ENCODE assay signal across 1 cellular context in the genomic region with DNA sequence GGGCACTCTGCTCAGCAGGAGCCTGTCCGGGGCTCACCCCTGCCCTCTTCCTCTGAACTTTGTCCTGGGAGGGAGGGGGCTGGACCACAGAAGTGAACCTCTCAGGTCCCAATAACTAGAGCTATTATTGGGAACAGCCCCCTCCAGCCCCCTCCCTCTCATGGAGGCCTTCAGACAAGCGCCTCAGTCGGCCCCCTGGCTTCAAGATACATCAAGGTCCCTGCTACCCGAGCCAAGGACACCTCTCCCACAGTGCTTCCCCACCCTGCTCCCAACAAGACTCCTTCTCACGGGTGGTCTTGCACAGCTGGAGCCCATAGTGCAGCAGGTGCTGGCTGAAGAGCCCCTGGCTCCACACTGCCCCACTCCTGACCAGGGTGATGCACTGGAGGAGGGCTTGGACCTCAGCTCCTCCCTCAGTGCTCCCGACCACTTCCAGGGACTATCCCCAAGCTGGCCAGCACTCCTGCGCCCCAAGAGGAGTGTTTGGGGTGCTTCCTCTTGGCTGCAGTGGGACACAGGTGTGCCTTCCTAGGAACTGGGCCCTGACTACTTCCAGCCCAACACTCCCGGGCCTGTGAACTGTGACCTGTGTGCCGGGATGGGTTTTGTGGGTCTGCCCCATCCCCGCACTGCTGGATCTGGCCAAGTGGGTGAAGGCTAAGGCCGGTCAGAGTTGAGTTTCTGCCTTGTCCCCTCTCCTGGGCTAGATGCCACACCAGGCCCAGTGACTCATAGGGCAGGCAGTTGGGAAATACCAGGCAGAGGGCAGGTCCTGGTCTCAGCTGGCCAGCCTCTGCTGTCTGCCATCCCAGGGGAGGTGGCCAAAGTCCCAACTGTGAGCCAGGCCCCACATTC.
A peak's percentile ranks its signal among the peaks of the same experiment; 100 is the strongest.
TF ChIP-seq lines count a peak whose summit lies in the region.

No MANE protein-coding gene starts in this region.

TF ChIP-seq in HepG2, 621 proteins besides CTCF, POLR2A, EP300 and RAD21 (continued from another document):
- TF ChIP-seq SP1 (IDR thresholded peaks at IDR 0.05): no peak
- 0 out of 2 replicates have a peak, but pooled peaks have one; percentile 21 for TF ChIP-seq SP1 (CRISPR knock-in tag; IDR thresholded peaks at IDR 0.05)
- TF ChIP-seq SPEN (CRISPR knock-in tag; IDR thresholded peaks at IDR 0.05; ENCODE audit: low read depth): no peak
- TF ChIP-seq NKX3-1 (CRISPR knock-in tag; IDR thresholded peaks at IDR 0.05): no peak
- TF ChIP-seq CEBPB (IDR thresholded peaks at IDR 0.05; ENCODE audit: borderline replicate concordance, low read depth, low read length): peak; percentile 94
- peak; percentile 32 for TF ChIP-seq XRCC5 (optimal IDR thresholded peaks at IDR 0.05; ENCODE audit: low read length)
- TF ChIP-seq SATB2 (CRISPR knock-in tag; IDR thresholded peaks at IDR 0.05): no peak
- TF ChIP-seq JUND (CRISPR knock-in tag; IDR thresholded peaks at IDR 0.05): 0 out of 2 replicates have a peak, but pooled peaks have one; percentile 38
- TF ChIP-seq HES4 (CRISPR knock-in tag; IDR thresholded peaks at IDR 0.05; ENCODE audit: borderline replicate concordance): no peak
- TF ChIP-seq CBFB (CRISPR knock-in tag; IDR thresholded peaks at IDR 0.05): no peak
- peak; percentile 49 for TF ChIP-seq SKI (IDR thresholded peaks at IDR 0.05; ENCODE audit: partially characterized antibody)
- TF ChIP-seq, protein P1, sequence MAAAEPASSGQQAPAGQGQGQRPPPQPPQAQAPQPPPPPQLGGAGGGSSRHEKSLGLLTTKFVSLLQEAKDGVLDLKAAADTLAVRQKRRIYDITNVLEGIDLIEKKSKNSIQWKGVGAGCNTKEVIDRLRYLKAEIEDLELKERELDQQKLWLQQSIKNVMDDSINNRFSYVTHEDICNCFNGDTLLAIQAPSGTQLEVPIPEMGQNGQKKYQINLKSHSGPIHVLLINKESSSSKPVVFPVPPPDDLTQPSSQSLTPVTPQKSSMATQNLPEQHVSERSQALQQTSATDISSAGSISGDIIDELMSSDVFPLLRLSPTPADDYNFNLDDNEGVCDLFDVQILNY (CRISPR knock-in tag; conservative IDR thresholded peaks at IDR 0.05): no peak
- no peak for TF ChIP-seq TP53 (CRISPR knock-in tag; conservative IDR thresholded peaks at IDR 0.05)
- no peak for TF ChIP-seq ZNF510 (CRISPR knock-in tag; IDR thresholded peaks at IDR 0.05; ENCODE audit: low read depth)
- no peak for TF ChIP-seq KDM6A (CRISPR knock-in tag; IDR thresholded peaks at IDR 0.05; ENCODE audit: low read depth)
- TF ChIP-seq, protein P2, sequence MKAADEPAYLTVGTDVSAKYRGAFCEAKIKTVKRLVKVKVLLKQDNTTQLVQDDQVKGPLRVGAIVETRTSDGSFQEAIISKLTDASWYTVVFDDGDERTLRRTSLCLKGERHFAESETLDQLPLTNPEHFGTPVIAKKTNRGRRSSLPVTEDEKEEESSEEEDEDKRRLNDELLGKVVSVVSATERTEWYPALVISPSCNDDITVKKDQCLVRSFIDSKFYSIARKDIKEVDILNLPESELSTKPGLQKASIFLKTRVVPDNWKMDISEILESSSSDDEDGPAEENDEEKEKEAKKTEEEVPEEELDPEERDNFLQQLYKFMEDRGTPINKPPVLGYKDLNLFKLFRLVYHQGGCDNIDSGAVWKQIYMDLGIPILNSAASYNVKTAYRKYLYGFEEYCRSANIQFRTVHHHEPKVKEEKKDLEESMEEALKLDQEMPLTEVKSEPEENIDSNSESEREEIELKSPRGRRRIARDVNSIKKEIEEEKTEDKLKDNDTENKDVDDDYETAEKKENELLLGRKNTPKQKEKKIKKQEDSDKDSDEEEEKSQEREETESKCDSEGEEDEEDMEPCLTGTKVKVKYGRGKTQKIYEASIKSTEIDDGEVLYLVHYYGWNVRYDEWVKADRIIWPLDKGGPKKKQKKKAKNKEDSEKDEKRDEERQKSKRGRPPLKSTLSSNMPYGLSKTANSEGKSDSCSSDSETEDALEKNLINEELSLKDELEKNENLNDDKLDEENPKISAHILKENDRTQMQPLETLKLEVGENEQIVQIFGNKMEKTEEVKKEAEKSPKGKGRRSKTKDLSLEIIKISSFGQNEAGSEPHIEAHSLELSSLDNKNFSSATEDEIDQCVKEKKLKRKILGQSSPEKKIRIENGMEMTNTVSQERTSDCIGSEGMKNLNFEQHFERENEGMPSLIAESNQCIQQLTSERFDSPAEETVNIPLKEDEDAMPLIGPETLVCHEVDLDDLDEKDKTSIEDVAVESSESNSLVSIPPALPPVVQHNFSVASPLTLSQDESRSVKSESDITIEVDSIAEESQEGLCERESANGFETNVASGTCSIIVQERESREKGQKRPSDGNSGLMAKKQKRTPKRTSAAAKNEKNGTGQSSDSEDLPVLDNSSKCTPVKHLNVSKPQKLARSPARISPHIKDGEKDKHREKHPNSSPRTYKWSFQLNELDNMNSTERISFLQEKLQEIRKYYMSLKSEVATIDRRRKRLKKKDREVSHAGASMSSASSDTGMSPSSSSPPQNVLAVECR (CRISPR knock-in tag; IDR thresholded peaks at IDR 0.05; ENCODE audit: borderline replicate concordance): peak; percentile 15; the same call in 1 of the 2 replicates
- TF ChIP-seq KLF16 (CRISPR knock-in tag; IDR thresholded peaks at IDR 0.05): no peak
- no peak for TF ChIP-seq SIX4 (CRISPR knock-in tag; IDR thresholded peaks at IDR 0.05)
- 0 out of 2 replicates have a peak, but pooled peaks have one; percentile 28 for TF ChIP-seq GABPB1 (CRISPR knock-in tag; IDR thresholded peaks at IDR 0.05)
- TF ChIP-seq RFXAP (CRISPR knock-in tag; IDR thresholded peaks at IDR 0.05; ENCODE audit: borderline replicate concordance): 0 out of 2 replicates have a peak, but pooled peaks have one; percentile 1
- no peak for TF ChIP-seq ZNF564 (CRISPR knock-in tag; IDR thresholded peaks at IDR 0.05)
- TF ChIP-seq ZNF615 (CRISPR knock-in tag; IDR thresholded peaks at IDR 0.05; ENCODE audit: borderline replicate concordance): no peak
- TF ChIP-seq CEBPG (CRISPR knock-in tag; IDR thresholded peaks at IDR 0.05): peak; percentile 76
- no peak for TF ChIP-seq ZMYM4 (CRISPR knock-in tag; IDR thresholded peaks at IDR 0.05)
- TF ChIP-seq KDM3A (CRISPR knock-in tag; IDR thresholded peaks at IDR 0.05; ENCODE audit: low read depth): no peak
- TF ChIP-seq FOXP1 (IDR thresholded peaks at IDR 0.05): no peak
- no peak for TF ChIP-seq FOXP1 (CRISPR knock-in tag; IDR thresholded peaks at IDR 0.05)
- TF ChIP-seq ZNF136 (CRISPR knock-in tag; IDR thresholded peaks at IDR 0.05; ENCODE audit: low read depth): no peak
- no peak; the same call in 1 of the 2 replicates for TF ChIP-seq GFI1 (CRISPR knock-in tag; IDR thresholded peaks at IDR 0.05; ENCODE audit: borderline replicate concordance)
- TF ChIP-seq FOXJ3 (CRISPR knock-in tag; IDR thresholded peaks at IDR 0.05; ENCODE audit: borderline replicate concordance): no peak
- TF ChIP-seq, protein P3, sequence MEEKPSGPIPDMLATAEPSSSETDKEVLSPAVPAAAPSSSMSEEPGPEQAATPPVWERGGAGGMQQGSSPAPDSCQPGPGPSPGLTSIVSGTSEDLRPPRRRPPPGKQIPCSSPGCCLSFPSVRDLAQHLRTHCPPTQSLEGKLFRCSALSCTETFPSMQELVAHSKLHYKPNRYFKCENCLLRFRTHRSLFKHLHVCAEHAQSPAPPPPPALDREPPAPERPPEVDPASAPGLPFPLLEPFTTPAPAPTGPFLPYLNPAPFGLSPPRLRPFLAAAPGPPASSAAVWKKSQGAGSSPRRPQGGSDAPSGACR (CRISPR knock-in tag; IDR thresholded peaks at IDR 0.05): no peak
- TF ChIP-seq ZFX (CRISPR knock-in tag; IDR thresholded peaks at IDR 0.05; ENCODE audit: low read depth): peak; percentile 34; the same call in 1 of the 2 replicates
- TF ChIP-seq AHR (CRISPR knock-in tag; IDR thresholded peaks at IDR 0.05): no peak
- TF ChIP-seq CREB1 (IDR thresholded peaks at IDR 0.05): no peak
- TF ChIP-seq CREB1 (CRISPR knock-in tag; IDR thresholded peaks at IDR 0.05): no peak
- TF ChIP-seq, protein P4, sequence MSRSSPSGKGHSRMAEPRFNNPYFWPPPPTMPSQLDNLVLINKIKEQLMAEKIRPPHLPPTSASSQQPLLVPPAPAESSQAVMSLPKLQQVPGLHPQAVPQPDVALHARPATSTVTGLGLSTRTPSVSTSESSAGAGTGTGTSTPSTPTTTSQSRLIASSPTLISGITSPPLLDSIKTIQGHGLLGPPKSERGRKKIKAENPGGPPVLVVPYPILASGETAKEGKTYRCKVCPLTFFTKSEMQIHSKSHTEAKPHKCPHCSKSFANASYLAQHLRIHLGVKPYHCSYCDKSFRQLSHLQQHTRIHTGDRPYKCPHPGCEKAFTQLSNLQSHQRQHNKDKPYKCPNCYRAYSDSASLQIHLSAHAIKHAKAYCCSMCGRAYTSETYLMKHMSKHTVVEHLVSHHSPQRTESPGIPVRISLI (CRISPR knock-in tag; IDR thresholded peaks at IDR 0.05; ENCODE audit: borderline replicate concordance): no peak
- TF ChIP-seq LCORL (IDR thresholded peaks at IDR 0.05): no peak
- peak; percentile 74 for TF ChIP-seq LCORL (CRISPR knock-in tag; IDR thresholded peaks at IDR 0.05)
- TF ChIP-seq FOSL2 (CRISPR knock-in tag; IDR thresholded peaks at IDR 0.05): peak; percentile 98
- TF ChIP-seq, protein P5, sequence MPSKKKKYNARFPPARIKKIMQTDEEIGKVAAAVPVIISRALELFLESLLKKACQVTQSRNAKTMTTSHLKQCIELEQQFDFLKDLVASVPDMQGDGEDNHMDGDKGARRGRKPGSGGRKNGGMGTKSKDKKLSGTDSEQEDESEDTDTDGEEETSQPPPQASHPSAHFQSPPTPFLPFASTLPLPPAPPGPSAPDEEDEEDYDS (CRISPR knock-in tag; IDR thresholded peaks at IDR 0.05): no peak
- TF ChIP-seq ZBTB7A (CRISPR knock-in tag; IDR thresholded peaks at IDR 0.05): 0 out of 2 replicates have a peak, but pooled peaks have one; percentile 1
- TF ChIP-seq, protein P6, sequence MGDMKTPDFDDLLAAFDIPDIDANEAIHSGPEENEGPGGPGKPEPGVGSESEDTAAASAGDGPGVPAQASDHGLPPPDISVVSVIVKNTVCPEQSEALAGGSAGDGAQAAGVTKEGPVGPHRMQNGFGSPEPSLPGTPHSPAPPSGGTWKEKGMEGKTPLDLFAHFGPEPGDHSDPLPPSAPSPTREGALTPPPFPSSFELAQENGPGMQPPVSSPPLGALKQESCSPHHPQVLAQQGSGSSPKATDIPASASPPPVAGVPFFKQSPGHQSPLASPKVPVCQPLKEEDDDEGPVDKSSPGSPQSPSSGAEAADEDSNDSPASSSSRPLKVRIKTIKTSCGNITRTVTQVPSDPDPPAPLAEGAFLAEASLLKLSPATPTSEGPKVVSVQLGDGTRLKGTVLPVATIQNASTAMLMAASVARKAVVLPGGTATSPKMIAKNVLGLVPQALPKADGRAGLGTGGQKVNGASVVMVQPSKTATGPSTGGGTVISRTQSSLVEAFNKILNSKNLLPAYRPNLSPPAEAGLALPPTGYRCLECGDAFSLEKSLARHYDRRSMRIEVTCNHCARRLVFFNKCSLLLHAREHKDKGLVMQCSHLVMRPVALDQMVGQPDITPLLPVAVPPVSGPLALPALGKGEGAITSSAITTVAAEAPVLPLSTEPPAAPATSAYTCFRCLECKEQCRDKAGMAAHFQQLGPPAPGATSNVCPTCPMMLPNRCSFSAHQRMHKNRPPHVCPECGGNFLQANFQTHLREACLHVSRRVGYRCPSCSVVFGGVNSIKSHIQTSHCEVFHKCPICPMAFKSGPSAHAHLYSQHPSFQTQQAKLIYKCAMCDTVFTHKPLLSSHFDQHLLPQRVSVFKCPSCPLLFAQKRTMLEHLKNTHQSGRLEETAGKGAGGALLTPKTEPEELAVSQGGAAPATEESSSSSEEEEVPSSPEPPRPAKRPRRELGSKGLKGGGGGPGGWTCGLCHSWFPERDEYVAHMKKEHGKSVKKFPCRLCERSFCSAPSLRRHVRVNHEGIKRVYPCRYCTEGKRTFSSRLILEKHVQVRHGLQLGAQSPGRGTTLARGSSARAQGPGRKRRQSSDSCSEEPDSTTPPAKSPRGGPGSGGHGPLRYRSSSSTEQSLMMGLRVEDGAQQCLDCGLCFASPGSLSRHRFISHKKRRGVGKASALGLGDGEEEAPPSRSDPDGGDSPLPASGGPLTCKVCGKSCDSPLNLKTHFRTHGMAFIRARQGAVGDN (CRISPR knock-in tag; IDR thresholded peaks at IDR 0.05): peak; percentile 56; the same call in 1 of the 2 replicates
- no peak for TF ChIP-seq ZNF354B (CRISPR knock-in tag; IDR thresholded peaks at IDR 0.05)
- no peak for TF ChIP-seq SIX1 (CRISPR knock-in tag; IDR thresholded peaks at IDR 0.05; ENCODE audit: borderline replicate concordance)
- peak; percentile 77 for TF ChIP-seq RXRA (CRISPR knock-in tag; IDR thresholded peaks at IDR 0.05)
- 0 out of 2 replicates have a peak, but pooled peaks have one; percentile 12 for TF ChIP-seq NCOA2 (CRISPR knock-in tag; IDR thresholded peaks at IDR 0.05)
- TF ChIP-seq REPIN1 (CRISPR knock-in tag; IDR thresholded peaks at IDR 0.05; ENCODE audit: borderline replicate concordance, low read depth): no peak
- TF ChIP-seq ZFY (CRISPR knock-in tag; IDR thresholded peaks at IDR 0.05): 0 out of 2 replicates have a peak, but pooled peaks have one; percentile 12
